ENCODE assay signal across 20 cellular contexts in genomic region chr19:52110780-52111179, GRCh38. TPM values are rescaled to one million over a fixed set of nuclear protein-coding genes. Genes with fewer than 3 reads are reported as not detected.
DNase-seq lines count a peak whose midpoint lies in the region; ATAC-seq and TF ChIP-seq lines count a peak whose summit lies in the region.
"Had no signal": no experiment of that assay in that cellular context is flagged by ENCODE, and none has a peak within 500 bp of the region (broad histone marks: within the 10 kb centered on the region; RNA-seq: fewer than 3 reads in every experiment).

No MANE protein-coding gene starts in this region.

- H3K4me3 ChIP-seq in adipocyte (ENCODE audit: low read length) (peak overlapping the region; percentile 74), mammary epithelial cell (replicated peaks in 1 of 3; ENCODE audit: insufficient read depth in 1 of 3, low read depth in 2 of 3, low read length in 3 of 3) (no peak overlapping the region)
- H3K4me3 ChIP-seq: A549 had no signal

- DNase-seq in activated CD4-positive, alpha-beta T cell treated with anti-CD3 and anti-CD28 coated beads, Interleukin-2, amount 10 ng/mL, durations not matched to agents 7 days and 5 days = no peak
- no peak for DNase-seq in activated CD4-positive, alpha-beta T cell treated with anti-CD3 and anti-CD28 coated beads, Interleukin-2, amount 50 U/mL, for 1 hour
- DNase-seq in adipocyte (ENCODE audit: low read depth) (no peak), myocyte (ENCODE audit: low read depth) (peak; percentile 35), mammary epithelial cell (no peak), NCI-H146 treated with DMSO at 0.1 percent for 48 hours (lab: John Stamatoyannopoulos, UW; ENCODE audit: unreplicated experiment) (no peak)
- DNase-seq: AML-193; CD4-positive, alpha-beta T cell; DMS153; DMS79; GDM1; GOT3; H7; HFFc6 had no signal

- no peaks in the 10 kb centered on the region for H3K27me3 Mint-ChIP-seq in activated CD4-positive, alpha-beta T cell treated with anti-CD3 and anti-CD28 coated beads, Interleukin-2, amount 10 ng/mL, durations not matched to agents 7 days and 5 days
- H3K27me3 Mint-ChIP-seq: CD4-positive, alpha-beta T cell; IgD-negative memory B cell had no signal

- no peaks in the 10 kb centered on the region for H3K79me2 ChIP-seq in mammary epithelial cell (ENCODE audit: insufficient read depth, low read length)

- CTCF ChIA-PET in activated CD4-positive, alpha-beta T cell treated with anti-CD3 and anti-CD28 coated beads, Interleukin-2, amount 10 ng/mL, durations not matched to agents 7 days and 5 days (lab: Charles Lee) = interaction anchor here (1.3 kb wide), 1 partner anchor 13 kb away, joined by 3 read pairs; no protein-coding TSS in a partner anchor
- CTCF ChIA-PET in mammary epithelial cell (lab: Charles Lee; ENCODE audit: low non-redundant PET) = no interaction called here

- H3K9ac ChIP-seq in adipocyte (ENCODE audit: low read length) (no peak overlapping the region), mammary epithelial cell (ENCODE audit: insufficient read depth, low read length) (no peak overlapping the region)

- H3K9me3 Mint-ChIP-seq in activated CD4-positive, alpha-beta T cell treated with anti-CD3 and anti-CD28 coated beads, Interleukin-2, amount 10 ng/mL, durations not matched to agents 7 days and 5 days = peaks cover 68% of the 10 kb centered on the region

- H3K36me3 ChIP-seq in adipocyte (ENCODE audit: control insufficient read depth, insufficient read depth, low read length, severe bottlenecking) (peaks cover 27% of the 10 kb centered on the region), mammary epithelial cell (ENCODE audit: insufficient read depth, low read length) (no peaks in the 10 kb centered on the region)

- H3K4me1 Mint-ChIP-seq in activated CD4-positive, alpha-beta T cell treated with anti-CD3 and anti-CD28 coated beads, Interleukin-2, amount 10 ng/mL, durations not matched to agents 7 days and 5 days = no peaks in the 10 kb centered on the region
- H3K4me1 Mint-ChIP-seq: IgD-negative memory B cell had no signal

- 91% methylated on average over 6 of the region's 6 CpGs for whole genome bisulfite sequencing in mammary epithelial cell (ENCODE audit: low coverage, missing lambda C conversion rate)

- peaks cover 98% of the 10 kb centered on the region for H3K9me3 ChIP-seq in adipocyte (ENCODE audit: control insufficient read depth, low read length)
- peaks cover 74% of the 10 kb centered on the region for H3K9me3 ChIP-seq in mammary epithelial cell (replicated peaks; ENCODE audit: insufficient read depth, low read length)

- dilution Hi-C loops in mammary epithelial cell (cut with HindIII; ENCODE audit: low sequenced_read_pairs) = no loop called here

- intact Hi-C loops in mammary epithelial cell (cut with micrococcal nuclease) = no loop called here

- in situ Hi-C loops in mammary epithelial cell (cut with MboI; ENCODE audit: low sequenced_read_pairs in 2 of 2) = no loop called here

- H3K4me1 ChIP-seq in adipocyte (ENCODE audit: control insufficient read depth, insufficient read depth, low read length) = no peaks in the 10 kb centered on the region
- H3K4me1 ChIP-seq in mammary epithelial cell (ENCODE audit: insufficient read depth, low read length) = no peaks in the 10 kb centered on the region
- H3K4me1 ChIP-seq: A549 had no signal

- ATAC-seq in GM21528 (IDR thresholded peaks at IDR 0.05; ENCODE audit: low FRiP score, unreplicated experiment) = no peak
- ATAC-seq: A549, HCT116 had no signal

- H3K4me2 ChIP-seq in mammary epithelial cell (ENCODE audit: insufficient read depth, low read depth, low read length) = no peak overlapping the region
- H3K4me2 ChIP-seq: A549 had no signal

- H3K36me3 Mint-ChIP-seq in activated CD4-positive, alpha-beta T cell treated with anti-CD3 and anti-CD28 coated beads, Interleukin-2, amount 10 ng/mL, durations not matched to agents 7 days and 5 days (ENCODE audit: low read depth) = peaks cover 26% of the 10 kb centered on the region

- H3K27me3 ChIP-seq in adipocyte (replicated peaks; ENCODE audit: control insufficient read depth, insufficient read depth, low read length) (no peaks in the 10 kb centered on the region), mammary epithelial cell (ENCODE audit: insufficient read depth, low read length) (no peaks in the 10 kb centered on the region)

- H2AFZ ChIP-seq in mammary epithelial cell (ENCODE audit: low read depth, low read length) = no peak overlapping the region

- H4K20me1 ChIP-seq in mammary epithelial cell (ENCODE audit: insufficient read depth, low read length) = no peaks in the 10 kb centered on the region

- POLR2A ChIA-PET in activated CD4-positive, alpha-beta T cell treated with anti-CD3 and anti-CD28 coated beads, Interleukin-2, amount 10 ng/mL, durations not matched to agents 7 days and 5 days (lab: Charles Lee) = no interaction called here

- no peak overlapping the region for H3K27ac ChIP-seq in mammary epithelial cell (ENCODE audit: insufficient read depth, low read depth, low read length)
- H3K27ac ChIP-seq: 22Rv1, A549, C4-2B had no signal

- TF ChIP-seq CTCF in mammary epithelial cell (conservative IDR thresholded peaks at IDR 0.05 in 1 of 2, IDR thresholded peaks at IDR 0.05 in 1 of 2; ENCODE audit: extremely low read depth in 1 of 2, insufficient read depth in 1 of 2, low read depth in 1 of 2, low read length in 2 of 2) = no peak

- H3K27ac Mint-ChIP-seq in activated CD4-positive, alpha-beta T cell treated with anti-CD3 and anti-CD28 coated beads, Interleukin-2, amount 10 ng/mL, durations not matched to agents 7 days and 5 days = peak overlapping the region; percentile 16
- H3K27ac Mint-ChIP-seq: CD4-positive, alpha-beta T cell; HFFc6 had no signal

- H3K4me3 Mint-ChIP-seq in activated CD4-positive, alpha-beta T cell treated with anti-CD3 and anti-CD28 coated beads, Interleukin-2, amount 10 ng/mL, durations not matched to agents 7 days and 5 days = no peak overlapping the region
- H3K4me3 Mint-ChIP-seq: CD4-positive, alpha-beta T cell; HFFc6 had no signal

- BruUV-seq in mammary epithelial cell (replicated peaks; lab: Mats Ljungman, UMichigan) = no TSS peak

RNA-seq across cellular contexts. Expression of gene ZNF841, which starts 15.2 kb away (rescaled TPM):
- total RNA-seq in activated CD4-positive, alpha-beta T cell treated with anti-CD3 and anti-CD28 coated beads, Interleukin-2, amount 10 ng/mL, durations not matched to agents 7 days and 5 days = 10 to 100 TPM; 27.7 to 27.9 TPM
- total RNA-seq in myocyte (13.3 and 13.9 TPM in 2 replicates), mammary epithelial cell (10 to 100 TPM; 25.2 to 28.9 TPM)
- 10.3 TPM for polyA plus RNA-seq in myocyte (2012)
- polyA plus RNA-seq in mammary epithelial cell = 3.7 TPM
- 11.6 TPM for polyA minus RNA-seq in mammary epithelial cell

RNA-seq across cellular contexts. Expression of gene ZNF616, which starts 29.0 kb away (rescaled TPM):
- 1 to 10 TPM; 7.5 to 8.3 TPM for total RNA-seq in activated CD4-positive, alpha-beta T cell treated with anti-CD3 and anti-CD28 coated beads, Interleukin-2, amount 10 ng/mL, durations not matched to agents 7 days and 5 days
- total RNA-seq in myocyte (10.6 and 11.3 TPM in 2 replicates), mammary epithelial cell (10 to 100 TPM in 1 of 2 donors, 1 to 10 TPM in 1; 9.7 to 10.3 TPM)
- polyA plus RNA-seq in myocyte (2012) = 5.1 TPM
- polyA plus RNA-seq in mammary epithelial cell = 3.0 TPM
- polyA minus RNA-seq in mammary epithelial cell = 11.1 TPM
